Comparison of ENCODE assay signal across 7 cellular contexts in the genomic region with DNA sequence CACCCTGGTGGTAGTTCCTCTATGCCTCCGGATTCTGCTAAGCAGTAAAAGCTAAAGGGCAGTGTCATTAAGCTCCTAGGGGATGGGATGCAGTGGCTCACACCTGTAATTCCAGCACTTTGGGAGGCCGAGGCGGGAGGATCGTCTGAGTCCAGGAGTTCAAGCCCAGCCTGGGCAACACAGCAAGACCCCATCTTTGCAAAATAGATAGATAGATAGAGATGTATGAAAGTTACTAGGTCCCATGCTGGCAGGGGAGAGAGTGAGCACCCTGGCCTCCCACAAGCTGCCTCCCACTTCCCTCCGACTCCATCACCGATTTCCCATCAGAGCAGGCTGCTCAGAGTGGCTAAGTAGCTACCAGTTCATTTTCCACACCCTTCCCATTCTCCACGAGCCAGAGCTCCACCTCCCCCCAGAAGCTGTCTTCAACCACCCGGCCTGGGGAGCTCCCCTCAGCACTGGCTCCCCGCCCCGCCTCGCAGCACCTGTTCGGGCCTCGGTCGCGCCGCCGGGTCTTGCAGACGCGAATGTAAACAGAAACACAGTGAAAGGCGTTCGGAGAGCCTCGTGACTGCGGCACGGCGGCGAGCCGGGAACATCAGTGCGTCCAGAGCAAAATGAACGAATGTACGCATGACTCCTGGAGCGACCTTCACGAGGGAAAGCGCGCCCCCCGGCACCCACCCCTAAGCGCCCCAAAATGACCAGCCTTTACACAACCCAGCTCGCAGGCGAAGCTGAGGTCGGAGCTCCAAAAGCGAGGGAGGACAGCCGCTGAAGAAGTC. TPM values are rescaled to one million over a fixed set of nuclear protein-coding genes. Genes with fewer than 3 reads are reported as not detected.
DNase-seq lines count a peak whose midpoint lies in the region; ATAC-seq and TF ChIP-seq lines count a peak whose summit lies in the region.

No MANE protein-coding gene starts in this region.

- no peak for TF ChIP-seq EP300 in neural cell (conservative IDR thresholded peaks at IDR 0.05; ENCODE audit: poor library complexity, severe bottlenecking)

- H3K4me3 ChIP-seq in epithelial cell of proximal tubule (ENCODE audit: low read depth, low read length) (peak overlapping the region; percentile 87), neural cell (ENCODE audit: low read length) (peak overlapping the region; percentile 83)

- peaks cover 39% of the 10 kb centered on the region for H3K79me2 ChIP-seq in neural cell (replicated peaks; ENCODE audit: insufficient read depth, low read length)

- peak overlapping the region; percentile 89 for H3K9ac ChIP-seq in neural cell (ENCODE audit: low read length)

- no peaks in the 10 kb centered on the region for H3K9me3 ChIP-seq in neural cell (ENCODE audit: low read length)

- no peaks in the 10 kb centered on the region for H3F3A ChIP-seq in neural cell (ENCODE audit: insufficient read depth, low read length, poor library complexity, severe bottlenecking)

- TF ChIP-seq CTCF in epithelial cell of proximal tubule (conservative IDR thresholded peaks at IDR 0.05; ENCODE audit: low read depth, low read length) (no peak), neural cell (IDR thresholded peaks at IDR 0.05; ENCODE audit: poor library complexity, severe bottlenecking) (no peak)

- ATAC-seq in GM18499 (IDR thresholded peaks at IDR 0.05; ENCODE audit: insufficient read depth, unreplicated experiment), result peak; percentile 3
- peak; percentile 32 for ATAC-seq in GM21825 (IDR thresholded peaks at IDR 0.05; ENCODE audit: unreplicated experiment)

- no peaks in the 10 kb centered on the region for H3K9me2 ChIP-seq in neural cell (ENCODE audit: insufficient read depth, low read length)

- peak overlapping the region; percentile 92 for H2AFZ ChIP-seq in neural cell (ENCODE audit: low read depth, low read length)

- peak overlapping the region; percentile 87 for H3K27ac ChIP-seq in neural cell (ENCODE audit: low read length)

- H4K20me1 ChIP-seq in neural cell (ENCODE audit: insufficient read depth), result peaks cover 6% of the 10 kb centered on the region

- H3K36me3 ChIP-seq in neural cell (ENCODE audit: insufficient read depth, low read length), result no peaks in the 10 kb centered on the region

- DNase-seq in KG1 (lab: John Stamatoyannopoulos, UW), result peak; percentile 72
- DNase-seq in activated CD4-positive, CD25-positive, alpha-beta regulatory T cell (lab: John Stamatoyannopoulos, UW), result peak; percentile 46 to 56 (median 52)
- DNase-seq in epithelial cell of proximal tubule (ENCODE audit: low read depth), result no peak
- DNase-seq in retina, result no peak

- H3K4me2 ChIP-seq in neural cell (ENCODE audit: low read length), result peak overlapping the region; percentile 79

- no peaks in the 10 kb centered on the region for H3K27me3 ChIP-seq in neural cell (ENCODE audit: insufficient read depth, low read depth, low read length)

- TF ChIP-seq RAD21 in neural cell (conservative IDR thresholded peaks at IDR 0.05), result peak; percentile 34

TF ChIP-seq in neural cell, 6 proteins besides CTCF, POLR2A, EP300 and RAD21:
- TF ChIP-seq MXI1 (conservative IDR thresholded peaks at IDR 0.05; ENCODE audit: poor library complexity, severe bottlenecking) (peak; percentile 86), SMC3 (conservative IDR thresholded peaks at IDR 0.05; ENCODE audit: poor library complexity) (peak; percentile 19)
- TF ChIP-seq, protein P1, sequence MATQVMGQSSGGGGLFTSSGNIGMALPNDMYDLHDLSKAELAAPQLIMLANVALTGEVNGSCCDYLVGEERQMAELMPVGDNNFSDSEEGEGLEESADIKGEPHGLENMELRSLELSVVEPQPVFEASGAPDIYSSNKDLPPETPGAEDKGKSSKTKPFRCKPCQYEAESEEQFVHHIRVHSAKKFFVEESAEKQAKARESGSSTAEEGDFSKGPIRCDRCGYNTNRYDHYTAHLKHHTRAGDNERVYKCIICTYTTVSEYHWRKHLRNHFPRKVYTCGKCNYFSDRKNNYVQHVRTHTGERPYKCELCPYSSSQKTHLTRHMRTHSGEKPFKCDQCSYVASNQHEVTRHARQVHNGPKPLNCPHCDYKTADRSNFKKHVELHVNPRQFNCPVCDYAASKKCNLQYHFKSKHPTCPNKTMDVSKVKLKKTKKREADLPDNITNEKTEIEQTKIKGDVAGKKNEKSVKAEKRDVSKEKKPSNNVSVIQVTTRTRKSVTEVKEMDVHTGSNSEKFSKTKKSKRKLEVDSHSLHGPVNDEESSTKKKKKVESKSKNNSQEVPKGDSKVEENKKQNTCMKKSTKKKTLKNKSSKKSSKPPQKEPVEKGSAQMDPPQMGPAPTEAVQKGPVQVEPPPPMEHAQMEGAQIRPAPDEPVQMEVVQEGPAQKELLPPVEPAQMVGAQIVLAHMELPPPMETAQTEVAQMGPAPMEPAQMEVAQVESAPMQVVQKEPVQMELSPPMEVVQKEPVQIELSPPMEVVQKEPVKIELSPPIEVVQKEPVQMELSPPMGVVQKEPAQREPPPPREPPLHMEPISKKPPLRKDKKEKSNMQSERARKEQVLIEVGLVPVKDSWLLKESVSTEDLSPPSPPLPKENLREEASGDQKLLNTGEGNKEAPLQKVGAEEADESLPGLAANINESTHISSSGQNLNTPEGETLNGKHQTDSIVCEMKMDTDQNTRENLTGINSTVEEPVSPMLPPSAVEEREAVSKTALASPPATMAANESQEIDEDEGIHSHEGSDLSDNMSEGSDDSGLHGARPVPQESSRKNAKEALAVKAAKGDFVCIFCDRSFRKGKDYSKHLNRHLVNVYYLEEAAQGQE (IDR thresholded peaks at IDR 0.05; ENCODE audit: borderline replicate concordance), result no peak

RNA-seq across cellular contexts. Expression of a gene that starts 0.6 kb away (rescaled TPM):
- 4.3 and 5.1 TPM in 2 replicates for total RNA-seq in epithelial cell of proximal tubule
- 34.7 and 38.8 TPM in 2 replicates for polyA plus RNA-seq in neural cell
- polyA minus RNA-seq in neural cell, result 58.4 and 68.8 TPM in 2 replicates

Comparison
In these comparisons a context has a peak if more than half of its experiments do, and no peak if none do; other contexts are left out.
1. DNase-seq: peak in KG1 (single experiment) and activated CD4-positive, CD25-positive, alpha-beta regulatory T cell (4 of 4); none in epithelial cell of proximal tubule (single experiment) and retina (single experiment).